31 cellular contexts compared by ENCODE assay signal in the genomic region with DNA sequence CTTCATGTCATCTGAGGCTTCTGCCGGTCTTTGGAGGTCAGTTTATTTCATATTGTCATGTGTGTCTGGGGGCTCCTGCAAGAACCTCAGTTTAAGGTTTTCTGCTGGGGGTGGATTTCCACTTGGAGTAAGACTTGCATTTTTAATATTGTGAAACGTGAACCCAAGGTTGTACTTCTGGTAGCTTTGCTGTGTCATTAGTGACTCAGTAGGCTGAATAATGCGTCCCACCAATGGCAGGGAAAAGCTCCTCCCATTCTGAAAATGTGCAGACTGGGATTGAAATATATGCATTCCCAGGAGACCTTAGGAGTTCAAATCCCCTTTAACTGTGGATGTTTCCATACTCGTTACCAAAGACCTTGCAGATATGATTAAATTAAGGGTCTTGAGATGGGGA. TPM values are rescaled to one million over a fixed set of nuclear protein-coding genes. Genes with fewer than 3 reads are reported as not detected.
A peak's percentile ranks its signal among the peaks of the same experiment; 100 is the strongest.
DNase-seq lines count a peak whose midpoint lies in the region; ATAC-seq, FAIRE-seq and TF ChIP-seq lines count a peak whose summit lies in the region.
"Had no signal": no experiment of that assay in that cellular context is flagged by ENCODE, and none has a peak within 500 bp of the region (broad histone marks: within the 10 kb centered on the region; RNA-seq: fewer than 3 reads in every experiment).

No MANE protein-coding gene starts in this region.

- H3K27ac ChIP-seq in IMR-90 (ENCODE audit: insufficient read depth, low read length) (peak overlapping the region; percentile 50; the same call in 1 of the 2 replicates), K562 (ENCODE audit: extremely low read depth, low read depth, low read length) (no peak overlapping the region), lower lobe of right lung (no peak overlapping the region), left lung (no peak overlapping the region), endodermal cell (ENCODE audit: low read depth, low read length) (no peak overlapping the region)
- H3K27ac ChIP-seq: esophagus muscularis mucosa, heart right ventricle, pancreas had no signal

- peaks cover 3% of the 10 kb centered on the region for H3K27me3 Mint-ChIP-seq in endodermal cell (ENCODE audit: insufficient read depth)

- FAIRE-seq in K562 (lab: Jason Lieb, UNC): no peak
- FAIRE-seq: A204.1, islet of Langerhans, pancreas, urothelium cell line had no signal

- intact Hi-C loops in IMR-90 (cut with micrococcal nuclease): loop anchor here (5.0 kb wide), 2 partner anchors 42 to 43 kb away; no protein-coding TSS in a partner anchor
- intact Hi-C loops in K562 (cut with micrococcal nuclease): no loop called here
- intact Hi-C loops in lower lobe of right lung (cut with DNase I): no loop called here
- intact Hi-C loops in left lung (cut with DNase I): no loop called here

- H2AK9ac ChIP-seq in IMR-90 (replicated peaks; ENCODE audit: low read depth, low read length, poor library complexity): no peak overlapping the region

- H2AFZ ChIP-seq in IMR-90 (replicated peaks; ENCODE audit: low read length, poor library complexity): peak overlapping the region; percentile 24
- H2AFZ ChIP-seq in K562 (ENCODE audit: low read depth, low read length): no peak overlapping the region

- TF ChIP-seq POLR2A in IMR-90 (IDR thresholded peaks at IDR 0.05; ENCODE audit: low read depth, low read length) (no peak), K562 (conservative IDR thresholded peaks at IDR 0.05) (no peak)

- 0% methylated on average over 1 of the region's 4 CpGs; no CpG with 5 or more reads in 1 of the 2 experiments for WGBS in IMR-90 (ENCODE audit: extremely low coverage in 2 of 2, insufficient read length in 1 of 2), 2 experiments
- WGBS in K562 (ENCODE audit: insufficient coverage, low coverage, missing lambda C conversion rate): 9% methylated on average over 4 of the region's 4 CpGs
- WGBS in endodermal cell (ENCODE audit: insufficient coverage in 1 of 2, insufficient read length in 1 of 2), 2 experiments: 94% methylated on average over 3 to 4 of the region's 4 CpGs

- no peak overlapping the region for H3K56ac ChIP-seq in IMR-90 (ENCODE audit: extremely low read depth, insufficient read depth, low read length)

- peaks cover 10% of the 10 kb centered on the region; the same call in 1 of the 2 replicates for H3K9me1 ChIP-seq in IMR-90 (ENCODE audit: insufficient read depth, low read length)
- no peaks in the 10 kb centered on the region for H3K9me1 ChIP-seq in K562 (ENCODE audit: control insufficient read depth, insufficient read depth, low read length)

- H3K9ac ChIP-seq in IMR-90 (ENCODE audit: low read depth, low read length) (peak overlapping the region; percentile 30; the same call in 1 of the 2 replicates), K562 (ENCODE audit: insufficient read depth in 1 of 2, low read depth in 2 of 2, low read length in 2 of 2) (no peak overlapping the region), endodermal cell (ENCODE audit: extremely low read depth, low read length, poor library complexity, severe bottlenecking) (no peak overlapping the region)

- H3K27me3 ChIP-seq in IMR-90 (ENCODE audit: control insufficient read depth, insufficient read depth, low read length): no peaks in the 10 kb centered on the region
- H3K27me3 ChIP-seq in K562 (ENCODE audit: control insufficient read depth in 2 of 2, insufficient read depth in 2 of 2, low read length in 2 of 2): peaks cover 7 to 33% of the 10 kb centered on the region in 2 experiments
- H3K27me3 ChIP-seq in lower lobe of right lung (ENCODE audit: low read depth): no peaks in the 10 kb centered on the region
- H3K27me3 ChIP-seq in left lung: no peaks in the 10 kb centered on the region
- H3K27me3 ChIP-seq in endodermal cell (ENCODE audit: control insufficient read depth, insufficient read depth, low read length, poor library complexity, severe bottlenecking): no peaks in the 10 kb centered on the region
- H3K27me3 ChIP-seq: esophagus muscularis mucosa, pancreas had no signal

- POLR2A ChIA-PET in IMR-90 (lab: Charles Lee; ENCODE audit: unreplicated experiment): no interaction called here
- POLR2A ChIA-PET in K562 (lab: Yijun Ruan, JAX): no interaction called here

- H3K4me3 ChIP-seq in IMR-90 (ENCODE audit: insufficient read depth, low read depth, low read length): no peak overlapping the region
- H3K4me3 ChIP-seq in K562: no peak overlapping the region
- no peak overlapping the region for H3K4me3 ChIP-seq in fibroblast of villous mesenchyme (ENCODE audit: low read depth, low read length)
- no peak overlapping the region for H3K4me3 ChIP-seq in lower lobe of right lung
- no peak overlapping the region for H3K4me3 ChIP-seq in left lung
- no peak overlapping the region for H3K4me3 ChIP-seq in endodermal cell (ENCODE audit: low read length)
- H3K4me3 ChIP-seq: esophagus muscularis mucosa, heart right ventricle, pancreas had no signal

- peak overlapping the region; percentile 88 for H4K91ac ChIP-seq in IMR-90 (ENCODE audit: insufficient read depth, low read depth, low read length)

- no peak for TF ChIP-seq EP300 in K562 (IDR thresholded peaks at IDR 0.05; ENCODE audit: low read length)

- H2BK5ac ChIP-seq in IMR-90 (ENCODE audit: low read depth, low read length, poor library complexity, severe bottlenecking): peak overlapping the region; percentile 93

- CTCF ChIA-PET in IMR-90 (lab: Yijun Ruan, JAX): no interaction called here
- CTCF ChIA-PET in K562 (lab: Yijun Ruan, JAX; ENCODE audit: low intra/inter-chr PET ratio): no interaction called here

- H3K4me2 ChIP-seq in IMR-90 (ENCODE audit: low read depth, low read length) (peak overlapping the region; percentile 24; the same call in 1 of the 2 replicates), K562 (ENCODE audit: insufficient read depth, low read length) (no peak overlapping the region)

- peak overlapping the region; percentile 47; the same call in 2 of the 3 replicates for H2BK15ac ChIP-seq in IMR-90 (ENCODE audit: low read depth, low read length)

- peak overlapping the region; percentile 82 for H2AK5ac ChIP-seq in IMR-90 (ENCODE audit: low read depth, low read length)

- H3K14ac ChIP-seq in IMR-90 (replicated peaks; ENCODE audit: low read depth, low read length): no peak overlapping the region; the same call in 1 of the 2 replicates

- peak overlapping the region; percentile 69 for H3K18ac ChIP-seq in IMR-90 (ENCODE audit: low read depth, low read length)

- no peak overlapping the region for H3K27ac Mint-ChIP-seq in endodermal cell
- H3K27ac Mint-ChIP-seq: activated B cell treated with CpG ODN at 0.5 μM for 24 hours; activated CD4-positive, alpha-beta memory T cell treated with anti-CD3 and anti-CD28 coated beads, Interleukin-2, amount 10 ng/mL, durations not matched to agents 7 days and 5 days; CD14-positive monocyte; T-helper 2 cell treated with Interferon-gamma antibody and Interleukin-4, amounts not matched to agents 5 μg/mL and 100 μg/mL, for 36 hours had no signal

- 0 out of 2 replicates have a peak, but pooled peaks cover 2% of the 10 kb centered on the region for H3K9me3 ChIP-seq in IMR-90 (ENCODE audit: control insufficient read depth, insufficient read depth, low read length)
- H3K9me3 ChIP-seq in K562 (replicated peaks; ENCODE audit: control insufficient read depth, insufficient read depth, low read depth, low read length): no peaks in the 10 kb centered on the region
- no peaks in the 10 kb centered on the region for H3K9me3 ChIP-seq in lower lobe of right lung
- H3K9me3 ChIP-seq in left lung: no peaks in the 10 kb centered on the region
- no peaks in the 10 kb centered on the region for H3K9me3 ChIP-seq in endodermal cell (ENCODE audit: control insufficient read depth, low read length)
- H3K9me3 ChIP-seq: esophagus muscularis mucosa, heart right ventricle, pancreas had no signal

- TF ChIP-seq RAD21 in IMR-90 (IDR thresholded peaks at IDR 0.05; ENCODE audit: low read length) (no peak), K562 (CRISPR knock-in tag; conservative IDR thresholded peaks at IDR 0.05 in 1 of 2, IDR thresholded peaks at IDR 0.05 in 1 of 2) (no peak)

- dilution Hi-C loops in IMR-90 (cut with HindIII; ENCODE audit: low sequenced_read_pairs, unreplicated experiment): no loop called here

- H3K4me1 ChIP-seq in IMR-90 (ENCODE audit: control insufficient read depth, insufficient read depth, low read length): peaks cover 18% of the 10 kb centered on the region
- H3K4me1 ChIP-seq in K562 (replicated peaks in 1 of 2; ENCODE audit: control insufficient read depth in 2 of 2, insufficient read depth in 2 of 2, low read length in 2 of 2): no peaks in the 10 kb centered on the region; a peak in 1 of 5 replicates
- no peaks in the 10 kb centered on the region for H3K4me1 ChIP-seq in lower lobe of right lung
- no peaks in the 10 kb centered on the region for H3K4me1 ChIP-seq in left lung
- H3K4me1 ChIP-seq in endodermal cell (ENCODE audit: control insufficient read depth, insufficient read depth, low read length): no peaks in the 10 kb centered on the region
- H3K4me1 ChIP-seq: heart right ventricle, pancreas had no signal

- peak; percentile 22 for DNase-seq in AG08396 (ENCODE audit: low spot score)
- DNase-seq in IMR-90: peak; percentile 87
- no peak for DNase-seq in K562 (ENCODE audit: extremely low read depth in 1 of 4, low spot score in 3 of 4)
- DNase-seq in fibroblast of villous mesenchyme (ENCODE audit: low read depth): peak; percentile 74
- no peak for DNase-seq in lower lobe of right lung
- DNase-seq in left lung: no peak
- DNase-seq in endodermal cell: no peak
- DNase-seq: activated B cell treated with CpG ODN at 0.5 μM for 24 hours; activated CD4-positive, alpha-beta memory T cell treated with anti-CD3 and anti-CD28 coated beads, Interleukin-2, amount 10 ng/mL, durations not matched to agents 7 days and 5 days; activated naive CD4-positive, alpha-beta T cell; effector CD4-positive, alpha-beta T cell; GDM1; heart right ventricle; KBM-7; naive B cell; NCI-H1092; NCI-H2081 treated with DMSO at 0.1 percent for 48 hours; NCI-H510A; NK-92 treated with Interleukin-12 subunit alpha and Interleukin-12 subunit beta, amount 100 ng/mL, for 24 hours; pancreas; right cardiac atrium; RPMI8226; stimulated activated CD4-positive, alpha-beta T cell treated with anti-CD3 and anti-CD28 coated beads, Interleukin-15, amount 100 ng/mL, for 24 hours had no signal

- peak overlapping the region; percentile 86 for H3K4ac ChIP-seq in IMR-90 (ENCODE audit: low read depth, low read length)

- no peaks in the 10 kb centered on the region for H3K79me2 ChIP-seq in K562 (ENCODE audit: control insufficient read depth, insufficient read depth, low read length)

- H4K5ac ChIP-seq in IMR-90 (ENCODE audit: low read depth, low read length): peak overlapping the region; percentile 87

- H3K4me1 Mint-ChIP-seq in endodermal cell: peaks cover 11% of the 10 kb centered on the region
- H3K4me1 Mint-ChIP-seq: activated B cell treated with CpG ODN at 0.5 μM for 24 hours; activated CD4-positive, alpha-beta memory T cell treated with anti-CD3 and anti-CD28 coated beads, Interleukin-2, amount 10 ng/mL, durations not matched to agents 7 days and 5 days; CD14-positive monocyte had no signal

- H3K23ac ChIP-seq in IMR-90 (ENCODE audit: low read depth, low read length): peak overlapping the region; percentile 52; the same call in 1 of the 2 replicates

- H3K36me3 Mint-ChIP-seq in endodermal cell (ENCODE audit: low read depth): no peaks in the 10 kb centered on the region
- H3K36me3 Mint-ChIP-seq: CD14-positive monocyte had no signal

- no peaks in the 10 kb centered on the region for H4K20me1 ChIP-seq in IMR-90 (ENCODE audit: insufficient read depth, low read length)
- H4K20me1 ChIP-seq in K562 (replicated peaks; ENCODE audit: control insufficient read depth, insufficient read depth, low read length): no peaks in the 10 kb centered on the region

- in situ Hi-C loops in IMR-90 (cut with MboI; ENCODE audit: low sequenced_read_pairs) (no loop called here), K562 (cut with MboI) (no loop called here)

- TF ChIP-seq CTCF in IMR-90 (conservative IDR thresholded peaks at IDR 0.05; ENCODE audit: low read depth, low read length) (no peak), K562 (IDR thresholded peaks at IDR 0.05 in 2 of 3, conservative IDR thresholded peaks at IDR 0.05 in 1 of 3; ENCODE audit: insufficient read depth in 2 of 3, low read depth in 1 of 3, low read length in 3 of 3) (no peak), fibroblast of villous mesenchyme (IDR thresholded peaks at IDR 0.05; ENCODE audit: insufficient read depth, low read depth, low read length) (no peak), lower lobe of right lung (IDR thresholded peaks at IDR 0.05) (no peak), left lung (IDR thresholded peaks at IDR 0.05) (no peak), endodermal cell (conservative IDR thresholded peaks at IDR 0.05) (no peak)

- H4K8ac ChIP-seq in IMR-90 (ENCODE audit: low read depth in 2 of 2, low read length in 2 of 2): peak overlapping the region; percentile 23 to 73; a peak in 3 of 4 replicates

- no peaks in the 10 kb centered on the region for H3K79me1 ChIP-seq in IMR-90 (ENCODE audit: low read depth in 1 of 2, low read length in 2 of 2)

- H3K4me3 Mint-ChIP-seq in endodermal cell: no peak overlapping the region
- H3K4me3 Mint-ChIP-seq: activated B cell treated with CpG ODN at 0.5 μM for 24 hours; activated CD4-positive, alpha-beta memory T cell treated with anti-CD3 and anti-CD28 coated beads, Interleukin-2, amount 10 ng/mL, durations not matched to agents 7 days and 5 days; CD14-positive monocyte; naive B cell; T-helper 2 cell treated with Interferon-gamma antibody and Interleukin-4, amounts not matched to agents 5 μg/mL and 100 μg/mL, for 36 hours had no signal

- H2BK20ac ChIP-seq in IMR-90 (ENCODE audit: low read depth, low read length): peak overlapping the region; percentile 61; the same call in 1 of the 2 replicates

- ATAC-seq in IMR-90 (ENCODE audit: low read depth): peak; percentile 28; the same call in 1 of the 2 replicates
- ATAC-seq in K562: no peak
- no peak for ATAC-seq in lower lobe of right lung
- no peak for ATAC-seq in GM18517 (IDR thresholded peaks at IDR 0.05; ENCODE audit: unreplicated experiment)
- ATAC-seq in left lung: no peak
- ATAC-seq: heart right ventricle, pancreas, right cardiac atrium, SK-N-SH treated with all-trans-retinoic acid at 6 μM for 48 hours had no signal

- H3K9me3 Mint-ChIP-seq in endodermal cell: peaks cover 6% of the 10 kb centered on the region
- H3K9me3 Mint-ChIP-seq: activated CD4-positive, alpha-beta memory T cell treated with anti-CD3 and anti-CD28 coated beads, Interleukin-2, amount 10 ng/mL, durations not matched to agents 7 days and 5 days; T-helper 2 cell treated with Interferon-gamma antibody and Interleukin-4, amounts not matched to agents 5 μg/mL and 100 μg/mL, for 36 hours had no signal

- H3K36me3 ChIP-seq in IMR-90 (ENCODE audit: control insufficient read depth, insufficient read depth, low read length): no peaks in the 10 kb centered on the region
- H3K36me3 ChIP-seq in K562 (ENCODE audit: control insufficient read depth, insufficient read depth, low read length): no peaks in the 10 kb centered on the region
- H3K36me3 ChIP-seq in lower lobe of right lung: no peaks in the 10 kb centered on the region
- H3K36me3 ChIP-seq in left lung: no peaks in the 10 kb centered on the region
- H3K36me3 ChIP-seq in endodermal cell (ENCODE audit: control insufficient read depth, insufficient read depth, low read length): no peaks in the 10 kb centered on the region
- H3K36me3 ChIP-seq: esophagus muscularis mucosa, heart right ventricle, pancreas had no signal

- peak overlapping the region; percentile 84; the same call in 1 of the 2 replicates for H2BK120ac ChIP-seq in IMR-90 (ENCODE audit: low read depth, low read length)

- BruUV-seq in IMR-90 (replicated peaks; lab: Mats Ljungman, UMichigan) (no TSS peak), K562 (replicated peaks; lab: Mats Ljungman, UMichigan) (no TSS peak)

RNA-seq across cellular contexts. Expression of gene ING1, which starts 46.2 kb away (rescaled TPM):
- total RNA-seq in IMR-90 (2012; rRNA removed) (9.1 and 11.7 TPM in 2 replicates), K562 (2014; rRNA removed) (19.2 and 20.1 TPM in 2 replicates), K562 (2014; rRNA removed; fragmentation: Illumina TruSeq; extraction: Trizol) (3.9 and 4.2 TPM in 2 replicates), K562 (2015; rRNA removed; fragmentation: Illumina TruSeq; extraction: Trizol) (8.2 and 9.1 TPM in 2 replicates), K562 (2021) (14.0 and 14.3 TPM in 2 replicates), fibroblast of villous mesenchyme (8.1 and 8.2 TPM in 2 replicates), lower lobe of right lung (9.7 TPM), left lung (10 to 100 TPM in 1 of 2 donors, 1 to 10 TPM in 1; 9.3 to 10.9 TPM), endodermal cell (10 to 100 TPM; 23.2 to 23.6 TPM)
- polyA plus RNA-seq in IMR-90 (2012; rRNA removed) (13.5 and 17.5 TPM in 2 replicates), K562 (2011; rRNA removed) (9.6 and 9.7 TPM in 2 replicates), K562 (2014; fragmentation: Illumina TruSeq; extraction: Trizol) (7.5 and 9.8 TPM in 2 replicates), K562 (2014; fragmentation: Nextera tagmentation; extraction: Ambion mirVana) (1 to 10 TPM; 1.0 to 1.1 TPM), K562 (2014; rRNA removed) (16.2 and 16.4 TPM in 2 replicates)
- 12.9 and 25.4 TPM in 2 replicates for polyA plus RNA-seq in IMR-90 (2012; cell fraction: cytosol; rRNA removed)
- 22.3 and 33.7 TPM in 2 replicates for polyA plus RNA-seq in IMR-90 (2012; cell fraction: nucleus; rRNA removed; ENCODE audit: low replicate concordance)
- total RNA-seq in K562 (2011; cell fraction: chromatin; rRNA removed; ENCODE audit: low replicate concordance): 8.3 and 11.8 TPM in 2 replicates
- 14.5 and 21.3 TPM in 2 replicates for total RNA-seq in K562 (2011; cell fraction: nucleolus; rRNA removed)
- total RNA-seq in K562 (2011; cell fraction: nucleoplasm; rRNA removed): 10.2 and 11.3 TPM in 2 replicates
- polyA plus RNA-seq in K562 (2011; cell fraction: cytosol; rRNA removed): 14.2 and 24.3 TPM in 2 replicates
- 11.6 and 21.2 TPM in 2 replicates for polyA plus RNA-seq in K562 (2011; cell fraction: nucleus; rRNA removed)
- polyA plus RNA-seq in K562 (2012): 11.0 and 14.4 TPM in 2 replicates
- 6.4 and 7.7 TPM in 2 replicates for polyA minus RNA-seq in K562 (2011; rRNA and poly(A)+ RNA removed)
- 14.8 and 19.7 TPM in 2 replicates for polyA minus RNA-seq in K562 (2011; cell fraction: cytosol; rRNA and poly(A)+ RNA removed)
- 5.9 and 8.4 TPM in 2 replicates for polyA minus RNA-seq in K562 (2011; cell fraction: nucleus; rRNA and poly(A)+ RNA removed)
- 23.8 TPM for polyA plus RNA-seq in endodermal cell (2013, experiment 1 of 2)
- polyA plus RNA-seq in endodermal cell (2013, experiment 2 of 2): 25.8 TPM

RNA-seq across cellular contexts. Expression of gene CARS2, which starts 53.8 kb away (rescaled TPM):
- total RNA-seq in IMR-90 (2012; rRNA removed): 71.4 and 76.2 TPM in 2 replicates
- polyA plus RNA-seq in IMR-90 (2012; rRNA removed): 75.1 and 76.4 TPM in 2 replicates
- polyA plus RNA-seq in IMR-90 (2012; cell fraction: cytosol; rRNA removed): 40.3 and 63.1 TPM in 2 replicates
- 266 and 332 TPM in 2 replicates for polyA plus RNA-seq in IMR-90 (2012; cell fraction: nucleus; rRNA removed; ENCODE audit: low replicate concordance)
- total RNA-seq in K562 (2011; cell fraction: chromatin; rRNA removed; ENCODE audit: low replicate concordance): 95.3 and 139 TPM in 2 replicates
- 74.1 and 84.2 TPM in 2 replicates for total RNA-seq in K562 (2011; cell fraction: nucleolus; rRNA removed)
- 62.0 and 69.0 TPM in 2 replicates for total RNA-seq in K562 (2011; cell fraction: nucleoplasm; rRNA removed)
- total RNA-seq in K562 (2014; rRNA removed): 37.4 and 42.9 TPM in 2 replicates
- total RNA-seq in K562 (2014; rRNA removed; fragmentation: Illumina TruSeq; extraction: Trizol): 18.2 and 20.3 TPM in 2 replicates
- total RNA-seq in K562 (2015; rRNA removed; fragmentation: Illumina TruSeq; extraction: Trizol): 32.7 and 34.5 TPM in 2 replicates
- 29.9 and 30.5 TPM in 2 replicates for total RNA-seq in K562 (2021)
- 31.6 and 32.9 TPM in 2 replicates for polyA plus RNA-seq in K562 (2011; rRNA removed)
- 19.0 and 23.8 TPM in 2 replicates for polyA plus RNA-seq in K562 (2011; cell fraction: cytosol; rRNA removed)
- 147 and 176 TPM in 2 replicates for polyA plus RNA-seq in K562 (2011; cell fraction: nucleus; rRNA removed)
- polyA plus RNA-seq in K562 (2012): 29.2 and 39.4 TPM in 2 replicates
- polyA plus RNA-seq in K562 (2014; fragmentation: Illumina TruSeq; extraction: Trizol): 17.1 and 21.6 TPM in 2 replicates
- polyA plus RNA-seq in K562 (2014; fragmentation: Nextera tagmentation; extraction: Ambion mirVana): 1 to 10 TPM; 1.7 TPM
- 35.4 and 50.3 TPM in 2 replicates for polyA plus RNA-seq in K562 (2014; rRNA removed)
- 23.7 and 24.5 TPM in 2 replicates for polyA minus RNA-seq in K562 (2011; rRNA and poly(A)+ RNA removed)
- 15.0 and 15.7 TPM in 2 replicates for polyA minus RNA-seq in K562 (2011; cell fraction: cytosol; rRNA and poly(A)+ RNA removed)
- polyA minus RNA-seq in K562 (2011; cell fraction: nucleus; rRNA and poly(A)+ RNA removed): 38.0 and 49.2 TPM in 2 replicates
- 85.4 and 107 TPM in 2 replicates for total RNA-seq in fibroblast of villous mesenchyme
- total RNA-seq in lower lobe of right lung: 70.3 TPM
- total RNA-seq in left lung: 10 to 100 TPM; 61.9 to 79.8 TPM
- total RNA-seq in endodermal cell: 10 to 100 TPM; 53.0 to 53.2 TPM
- polyA plus RNA-seq in endodermal cell (2013, experiment 1 of 2): 29.5 TPM
- polyA plus RNA-seq in endodermal cell (2013, experiment 2 of 2): 28.6 TPM

Comparison
In these comparisons a context has a peak if more than half of its experiments do, and no peak if none do; other contexts are left out.
1. DNase-seq: peak in AG08396 (single experiment), IMR-90 (single experiment) and fibroblast of villous mesenchyme (single experiment); none in K562 (0 of 4), lower lobe of right lung (single experiment), left lung (0 of 2) and endodermal cell (single experiment).